ENCODE assay signal across 8 cellular contexts in genomic region chr13:114148521-114148855, GRCh38.
DNase-seq lines count a peak whose midpoint lies in the region; ATAC-seq and TF ChIP-seq lines count a peak whose summit lies in the region.

No MANE protein-coding gene starts in this region.

- no peak for TF ChIP-seq CTCF in HL-60 (IDR thresholded peaks at IDR 0.05; ENCODE audit: insufficient read depth, low read length)

- peak; percentile 84 for DNase-seq in DMS53 (lab: John Stamatoyannopoulos, UW)
- peak in 1 of 2 experiments; percentile 80 for DNase-seq in HL-60 (ENCODE audit: low read depth in 1 of 2, low spot score in 1 of 2)
- peak; percentile 83 for DNase-seq in activated CD8-positive, alpha-beta memory T cell treated with anti-CD3 and anti-CD28 coated beads, Interleukin-2, amount 50 U/mL, for 48 hours
- peak; percentile 85 for DNase-seq in stimulated activated CD4-positive, alpha-beta T cell treated with anti-CD3 and anti-CD28 coated beads, Interleukin-15, amount 100 ng/mL, for 24 hours
- no peak for DNase-seq in NCI-H82 (lab: John Stamatoyannopoulos, UW)
- no peak for DNase-seq in caudate nucleus (lab: John Stamatoyannopoulos, UW)
- DNase-seq in kidney glomerular epithelial cell (lab: John Stamatoyannopoulos, UW), result no peak

- H3K27me3 ChIP-seq in HL-60 (ENCODE audit: insufficient read depth, poor library complexity, severe bottlenecking), result no peaks in the 10 kb centered on the region

- no peak overlapping the region for H3K4me3 ChIP-seq in HL-60 (replicated peaks; ENCODE audit: insufficient read depth, low read length)

- peak; percentile 76 for ATAC-seq in GM21367 (IDR thresholded peaks at IDR 0.05; ENCODE audit: unreplicated experiment)

- H3K27ac ChIP-seq in HL-60 (replicated peaks) (peak overlapping the region; percentile 34; the same call in 1 of the 2 replicates), caudate nucleus (ENCODE audit: low read depth, low read length) (no peak overlapping the region)

Comparison
In these comparisons a context has a peak if more than half of its experiments do, and no peak if none do; other contexts are left out.
1. DNase-seq: peak in DMS53 (single experiment), activated CD8-positive, alpha-beta memory T cell treated with anti-CD3 and anti-CD28 coated beads, Interleukin-2, amount 50 U/mL, for 48 hours (single experiment) and stimulated activated CD4-positive, alpha-beta T cell treated with anti-CD3 and anti-CD28 coated beads, Interleukin-15, amount 100 ng/mL, for 24 hours (single experiment); none in NCI-H82 (single experiment), caudate nucleus (0 of 61) and kidney glomerular epithelial cell (single experiment).